ENCODE assay signal across 8 cellular contexts in genomic region chr4:48343531-48343930, GRCh38. TPM values are rescaled to one million over a fixed set of nuclear protein-coding genes. Genes with fewer than 3 reads are reported as not detected.
A peak's percentile ranks its signal among the peaks of the same experiment; 100 is the strongest.
DNase-seq lines count a peak whose midpoint lies in the region; ATAC-seq, FAIRE-seq and TF ChIP-seq lines count a peak whose summit lies in the region.

No MANE protein-coding gene starts in this region.

- H3K27ac ChIP-seq in HEK293 (ENCODE audit: extremely low read depth, low read depth, low read length) (no peak overlapping the region), astrocyte (ENCODE audit: low read depth, low read length) (no peak overlapping the region), mesenchymal stem cell (ENCODE audit: low read length, poor library complexity, severe bottlenecking) (no peak overlapping the region)

- no peaks in the 10 kb centered on the region for H3K36me3 ChIP-seq in HEK293 (ENCODE audit: control insufficient read depth in 2 of 2, insufficient read depth in 1 of 2, low read length in 2 of 2)
- no peaks in the 10 kb centered on the region for H3K36me3 ChIP-seq in astrocyte (ENCODE audit: insufficient read depth, low read length)
- H3K36me3 ChIP-seq in mesenchymal stem cell (ENCODE audit: control insufficient read depth in 1 of 2, insufficient read depth in 2 of 2, low read depth in 1 of 2, low read length in 2 of 2), result no peaks in the 10 kb centered on the region

- H2BK120ac ChIP-seq in mesenchymal stem cell (ENCODE audit: low read depth, low read length), result no peak overlapping the region

- H3K4me3 Mint-ChIP-seq in astrocyte (ENCODE audit: unreplicated experiment), result peak overlapping the region; percentile 100

- ATAC-seq in HG02885 (IDR thresholded peaks at IDR 0.05; ENCODE audit: poor library complexity, unreplicated experiment) (no peak), HG03354 (IDR thresholded peaks at IDR 0.05; ENCODE audit: poor library complexity, severe bottlenecking, unreplicated experiment) (no peak)

- H3K14ac ChIP-seq in mesenchymal stem cell (ENCODE audit: low read length in 2 of 2), result no peak overlapping the region

- peak overlapping the region; percentile 98 for H3K4me2 ChIP-seq in astrocyte (ENCODE audit: low read length)
- peak overlapping the region; percentile 7 for H3K4me2 ChIP-seq in mesenchymal stem cell (ENCODE audit: low read length, poor library complexity, severe bottlenecking)

- no peak overlapping the region for H3K23ac ChIP-seq in mesenchymal stem cell (ENCODE audit: low read length in 2 of 2)

- H3K4me3 ChIP-seq in AG04449 (ENCODE audit: low read depth, low read length), result peak overlapping the region; percentile 80
- H3K4me3 ChIP-seq in HEK293 (ENCODE audit: low read depth, low read length), result no peak overlapping the region
- peak overlapping the region; percentile 81 for H3K4me3 ChIP-seq in astrocyte (ENCODE audit: insufficient read depth, low read depth, low read length)
- peak overlapping the region in 1 of 2 experiments; percentile 86 for H3K4me3 ChIP-seq in mesenchymal stem cell (ENCODE audit: insufficient read depth in 1 of 2, low read depth in 1 of 2, low read length in 2 of 2)

- POLR2A ChIA-PET in AG04449 (lab: Yijun Ruan, JAX) (no interaction called here), HEK293 (lab: Yijun Ruan, JAX) (no interaction called here)

- CTCF ChIA-PET in AG04449 (lab: Yijun Ruan, JAX) (interaction anchor here (1.0 to 1.8 kb wide), 2 partner anchors 18 to 23 kb away, joined by 3 to 4 read pairs; no protein-coding TSS in a partner anchor), HEK293 (lab: Yijun Ruan, JAX) (interaction anchor here (0.7 to 1.1 kb wide), 5 partner anchors 48 to 409 kb away, joined by 3 read pairs; no protein-coding TSS in a partner anchor)

- peaks cover 77% of the 10 kb centered on the region for H3K79me2 ChIP-seq in astrocyte (ENCODE audit: insufficient read depth, low read length)

- peaks cover 5% of the 10 kb centered on the region; the same call in 1 of the 2 replicates for H3K4me1 ChIP-seq in HEK293 (ENCODE audit: control insufficient read depth, insufficient read depth, low read length)
- H3K4me1 ChIP-seq in astrocyte (ENCODE audit: insufficient read depth, low read length), result peaks cover 21% of the 10 kb centered on the region
- peaks cover 3% of the 10 kb centered on the region for H3K4me1 ChIP-seq in mesenchymal stem cell (ENCODE audit: control insufficient read depth, insufficient read depth, low read depth, low read length)

- no peak overlapping the region for H2BK5ac ChIP-seq in mesenchymal stem cell (ENCODE audit: low read depth, low read length, poor library complexity, severe bottlenecking)

- H3K18ac ChIP-seq in mesenchymal stem cell (ENCODE audit: low read depth in 1 of 2, low read length in 2 of 2), result no peak overlapping the region

- H3K4me1 Mint-ChIP-seq in astrocyte (ENCODE audit: low read depth, unreplicated experiment), result peaks cover 51% of the 10 kb centered on the region

- TF ChIP-seq CTCF in AG04449 (IDR thresholded peaks at IDR 0.05; ENCODE audit: insufficient read depth, low read length, missing control alignments) (no peak), HEK293 (tag by site-specific recombination; IDR thresholded peaks at IDR 0.05) (no peak), astrocyte (IDR thresholded peaks at IDR 0.05; ENCODE audit: insufficient read depth, low read depth, low read length) (no peak)

- H2BK12ac ChIP-seq in mesenchymal stem cell (ENCODE audit: low read length in 2 of 2), result no peak overlapping the region

- no peak overlapping the region for H4K91ac ChIP-seq in mesenchymal stem cell (ENCODE audit: low read length)

- H4K8ac ChIP-seq in mesenchymal stem cell (ENCODE audit: low read length), result no peak overlapping the region

- no peaks in the 10 kb centered on the region for H3K27me3 ChIP-seq in astrocyte (ENCODE audit: insufficient read depth, low read length)
- no peaks in the 10 kb centered on the region for H3K27me3 ChIP-seq in mesenchymal stem cell (ENCODE audit: control insufficient read depth in 1 of 2, insufficient read depth in 1 of 2, low read length in 2 of 2)

- FAIRE-seq in astrocyte (lab: Jason Lieb, UNC), result no peak

- H3K27ac Mint-ChIP-seq in astrocyte (ENCODE audit: unreplicated experiment), result peak overlapping the region; percentile 8

- H3K9me3 ChIP-seq in HEK293 (ENCODE audit: control insufficient read depth, insufficient read depth, low read depth, low read length) (no peaks in the 10 kb centered on the region), astrocyte (ENCODE audit: insufficient read depth, low read depth, low read length) (no peaks in the 10 kb centered on the region), mesenchymal stem cell (ENCODE audit: control insufficient read depth, low read length) (no peaks in the 10 kb centered on the region)

- H3K9me3 Mint-ChIP-seq in astrocyte (ENCODE audit: unreplicated experiment), result no peaks in the 10 kb centered on the region

- H3K9ac ChIP-seq in astrocyte (ENCODE audit: low read length) (peak overlapping the region; percentile 97), mesenchymal stem cell (ENCODE audit: low read length) (peak overlapping the region; percentile 91)

- H2AK5ac ChIP-seq in mesenchymal stem cell (ENCODE audit: low read length, severe bottlenecking), result no peak overlapping the region

- DNase-seq in AG04449 (ENCODE audit: low read depth, low spot score), result no peak
- DNase-seq in astrocyte (ENCODE audit: low read depth), result no peak
- DNase-seq in mesenchymal stem cell, result peak; percentile 44
- no peak for DNase-seq in NCI-H2227 (lab: John Stamatoyannopoulos, UW; ENCODE audit: unreplicated experiment)
- DNase-seq in activated effector memory CD4-positive, alpha-beta T cell treated with Interleukin-2 at 50 U/mL for 16 hours, result no peak

- 100% methylated on average over 1 of the region's 1 CpG for WGBS in mesenchymal stem cell

- H2AFZ ChIP-seq in astrocyte (ENCODE audit: low read depth, low read length) (no peak overlapping the region), mesenchymal stem cell (ENCODE audit: low read depth, low read length) (no peak overlapping the region)

- H3K27me3 Mint-ChIP-seq in astrocyte (ENCODE audit: low read depth, unreplicated experiment), result no peaks in the 10 kb centered on the region

- peaks cover 58% of the 10 kb centered on the region for H4K20me1 ChIP-seq in astrocyte (ENCODE audit: insufficient read depth, low read length)

- peaks cover 6% of the 10 kb centered on the region for H3K79me1 ChIP-seq in mesenchymal stem cell (replicated peaks; ENCODE audit: low read length, poor library complexity, severe bottlenecking)

- no peaks in the 10 kb centered on the region for H3K36me3 Mint-ChIP-seq in astrocyte (ENCODE audit: low read depth, unreplicated experiment)

- no peak overlapping the region for H2BK15ac ChIP-seq in mesenchymal stem cell (ENCODE audit: low read depth, poor library complexity, severe bottlenecking)

- H3K4ac ChIP-seq in mesenchymal stem cell (ENCODE audit: low read depth in 1 of 2, low read length in 2 of 2), result no peak overlapping the region

TF ChIP-seq in HEK293, 187 proteins besides CTCF, POLR2A, EP300 and RAD21:
- no peak for TF ChIP-seq ZXDB (tag by site-specific recombination; IDR thresholded peaks at IDR 0.05)
- no peak for TF ChIP-seq ZNF157 (tag by site-specific recombination; IDR thresholded peaks at IDR 0.05)
- 0 out of 2 replicates have a peak, but pooled peaks have one; percentile 9 for TF ChIP-seq ZNF600 (tag by site-specific recombination; IDR thresholded peaks at IDR 0.05)

RNA-seq across cellular contexts. Expression of gene SLAIN2, which starts 2.2 kb away (rescaled TPM):
- total RNA-seq in astrocyte, result 85.3 and 90.5 TPM in 2 replicates
- polyA plus RNA-seq in mesenchymal stem cell (2013, experiment 1 of 2), result 121 TPM
- polyA plus RNA-seq in mesenchymal stem cell (2013, experiment 2 of 2), result 120 TPM
